ENCODE assay signal across 8 cellular contexts in genomic region chr10:96395931-96396877, GRCh38. TPM values are rescaled to one million over a fixed set of nuclear protein-coding genes. Genes with fewer than 3 reads are reported as not detected.
A peak's percentile ranks its signal among the peaks of the same experiment; 100 is the strongest.
DNase-seq lines count a peak whose midpoint lies in the region; ATAC-seq and TF ChIP-seq lines count a peak whose summit lies in the region.

No MANE protein-coding gene starts in this region.

- TF ChIP-seq EP300 in transverse colon (IDR thresholded peaks at IDR 0.05; ENCODE audit: low read depth) = no peak

- in situ Hi-C loops in transverse colon (cut with MboI; ENCODE audit: low pct_ligation_motif_present in 1 of 4, low pct_unique_long_range_greater_than_20kb in 1 of 4, low sequenced_read_pairs in 3 of 4) = loop anchor here in 2 of 4 donors (10.0 to 25.0 kb wide), 2 partner anchors 109 to 116 kb away; partner anchors contain the start of gene TLL2 (in 1 of the 2)

- no peak overlapping the region for H3K4me3 Mint-ChIP-seq in osteocyte (ENCODE audit: unreplicated experiment)

- H3K9me3 ChIP-seq in transverse colon = no peaks in the 10 kb centered on the region

- H3K27ac Mint-ChIP-seq in osteocyte (ENCODE audit: unreplicated experiment) = no peak overlapping the region

- TF ChIP-seq CTCF in RWPE1 (conservative IDR thresholded peaks at IDR 0.05; ENCODE audit: low read depth) = peak; percentile 90
- peak; percentile 87 for TF ChIP-seq CTCF in osteocyte (IDR thresholded peaks at IDR 0.05)
- TF ChIP-seq CTCF in transverse colon (IDR thresholded peaks at IDR 0.05) = peak; percentile 82 to 86 (median 84)

- CTCF ChIA-PET in RWPE1 (lab: Yijun Ruan, JAX) = interaction anchor here (0.5 to 2.8 kb wide), 25 partner anchors 11 to 676 kb away, joined by 3 to 11 read pairs (median 4); partner anchors contain the start of gene TLL2

- WGBS in transverse colon (ENCODE audit: low coverage in 1 of 2), 2 donors = 25 to 50% methylated on average over 7 to 24 of the region's 24 CpGs

- no peak overlapping the region for H3K27ac ChIP-seq in RWPE1
- no peak overlapping the region for H3K27ac ChIP-seq in transverse colon

- TF ChIP-seq POLR2A in transverse colon (IDR thresholded peaks at IDR 0.05) = no peak

- POLR2A ChIA-PET in RWPE1 (lab: Yijun Ruan, JAX; ENCODE audit: low non-redundant PET) = no interaction called here

- peaks cover 36% of the 10 kb centered on the region for H3K27me3 ChIP-seq in transverse colon

- peaks cover 0 to 6% (median 0%) of the 10 kb centered on the region in 4 donors for H3K4me1 ChIP-seq in transverse colon

- H3K9me3 Mint-ChIP-seq in osteocyte (ENCODE audit: unreplicated experiment) = no peaks in the 10 kb centered on the region

- no peak for ATAC-seq in GM21423 (IDR thresholded peaks at IDR 0.05; ENCODE audit: unreplicated experiment)

- intact Hi-C loops in transverse colon (cut with DNase I; ENCODE audit: low total_unique reads) = loop anchor here (5.0 kb wide), 1 partner anchor 116 kb away; the partner anchor contains the start of gene TLL2

- DNase-seq in DMS53 (lab: John Stamatoyannopoulos, UW) (peak; percentile 85), HPDE6-E6E7 (ENCODE audit: extremely low spot score) (peak; percentile 82), RWPE1 (ENCODE audit: low spot score) (peak; percentile 91), germinal center (ENCODE audit: low spot score) (peak; percentile 86), osteocyte (ENCODE audit: extremely low spot score, unreplicated experiment) (no peak), transverse colon (peak; percentile 68)
- peak; percentile 37 for DNase-seq in activated gamma-delta T cell treated with anti-CD3 and anti-CD28 coated beads, Interleukin-2, amount 50 U/mL, for 16 hours (ENCODE audit: low read depth)

- H3K4me1 Mint-ChIP-seq in osteocyte (ENCODE audit: unreplicated experiment) = no peaks in the 10 kb centered on the region

- peak overlapping the region in 1 of 4 donors; percentile 36 for H3K4me3 ChIP-seq in transverse colon

- H3K27me3 Mint-ChIP-seq in osteocyte (ENCODE audit: unreplicated experiment) = peaks cover 62% of the 10 kb centered on the region

- no peaks in the 10 kb centered on the region for H3K36me3 ChIP-seq in transverse colon

- no peaks in the 10 kb centered on the region for H3K36me3 Mint-ChIP-seq in osteocyte (ENCODE audit: unreplicated experiment)

RNA-seq across cellular contexts. Expression of gene OPALIN, which starts 37.4 kb away (rescaled TPM):
- total RNA-seq in osteocyte (not detected in 2 replicates), transverse colon (not detected)
